11 cellular contexts compared by ENCODE assay signal in the genomic region with DNA sequence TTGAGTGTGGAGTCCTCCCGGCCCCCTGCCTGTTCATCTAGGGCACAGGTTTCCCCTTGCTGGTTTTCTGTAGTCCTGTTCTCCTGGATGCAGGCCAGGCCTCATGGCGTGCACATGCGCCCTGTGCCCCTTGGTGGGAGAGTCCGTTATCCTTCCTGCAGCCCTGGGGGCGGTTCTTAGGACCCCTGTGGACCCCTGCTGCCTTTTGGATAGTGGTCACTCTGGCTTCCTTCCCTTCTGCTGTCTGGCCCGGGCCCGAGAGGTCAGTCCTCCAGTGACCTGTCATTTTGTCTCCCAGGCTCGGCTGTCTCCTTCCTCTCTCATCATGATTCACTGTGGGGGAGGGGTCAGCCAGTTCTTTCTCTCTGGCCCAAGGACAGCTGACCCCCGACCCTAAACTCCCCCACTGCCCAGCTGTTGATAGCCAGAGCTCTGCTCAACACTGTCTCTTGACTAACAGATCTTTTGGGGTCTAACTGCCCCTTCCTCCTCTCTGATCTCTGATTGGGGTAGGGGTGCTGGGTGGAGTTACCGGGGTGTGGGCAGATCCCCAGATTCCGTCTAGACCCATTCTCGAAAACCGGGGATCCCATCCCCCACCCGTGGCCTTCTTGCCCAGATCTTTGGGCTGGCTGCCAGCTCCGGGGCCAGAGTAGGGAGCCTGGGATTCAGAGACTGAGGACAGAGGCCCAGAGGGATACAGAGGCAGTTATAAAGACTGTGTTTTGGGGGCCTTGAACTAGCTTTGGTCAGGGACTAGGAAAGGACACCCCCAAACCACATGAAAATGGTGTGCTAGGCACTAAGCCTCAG. TPM values are rescaled to one million over a fixed set of nuclear protein-coding genes. Genes with fewer than 3 reads are reported as not detected.
DNase-seq lines count a peak whose midpoint lies in the region; ATAC-seq and TF ChIP-seq lines count a peak whose summit lies in the region.
"Had no signal": no experiment of that assay in that cellular context is flagged by ENCODE, and none has a peak within 500 bp of the region (broad histone marks: within the 10 kb centered on the region; RNA-seq: fewer than 3 reads in every experiment).

No MANE protein-coding gene starts in this region.

- H3K36me3 Mint-ChIP-seq in CD4-positive, alpha-beta memory T cell = peaks cover 77 to 94% of the 10 kb centered on the region in 2 donors
- H3K36me3 Mint-ChIP-seq in activated CD8-positive, alpha-beta T cell treated with anti-CD3 and anti-CD28 coated beads for 36 hours (ENCODE audit: low read depth) = peaks cover 90% of the 10 kb centered on the region
- peaks cover 87% of the 10 kb centered on the region for H3K36me3 Mint-ChIP-seq in nephron (ENCODE audit: low read depth)

- intact Hi-C loops in CD4-positive, alpha-beta memory T cell (cut with micrococcal nuclease) = no loop called here
- intact Hi-C loops in activated CD8-positive, alpha-beta T cell treated with anti-CD3 and anti-CD28 coated beads for 36 hours (cut with micrococcal nuclease) = no loop called here
- intact Hi-C loops in A673 (cut with micrococcal nuclease; ENCODE audit: unreplicated experiment) = no loop called here

- H3K9me3 ChIP-seq in CD4-positive, alpha-beta memory T cell (ENCODE audit: control insufficient read depth in 1 of 2, low read length in 2 of 2) = no peaks in the 10 kb centered on the region
- no peaks in the 10 kb centered on the region for H3K9me3 ChIP-seq in A673 (ENCODE audit: low read depth, low read length, poor library complexity, severe bottlenecking)
- H3K9me3 ChIP-seq: tibial artery had no signal

- no peaks in the 10 kb centered on the region for H3K9me3 Mint-ChIP-seq in CD4-positive, alpha-beta memory T cell
- H3K9me3 Mint-ChIP-seq in activated CD8-positive, alpha-beta T cell treated with anti-CD3 and anti-CD28 coated beads for 36 hours = no peaks in the 10 kb centered on the region
- no peaks in the 10 kb centered on the region for H3K9me3 Mint-ChIP-seq in nephron
- H3K9me3 Mint-ChIP-seq: memory B cell had no signal

- peak overlapping the region; percentile 16 for H3K27ac ChIP-seq in CD4-positive, alpha-beta memory T cell (ENCODE audit: low read depth, low read length)
- no peak overlapping the region for H3K27ac ChIP-seq in A673 (ENCODE audit: low read depth, low read length, poor library complexity, severe bottlenecking)
- H3K27ac ChIP-seq: tibial artery had no signal

- POLR2A ChIA-PET in CD4-positive, alpha-beta memory T cell (lab: Charles Lee; ENCODE audit: partially characterized antibody) = interaction anchor here (5.2 to 13.1 kb wide), 2 partner anchors 12 to 137 kb away, joined by 26 to 253 read pairs; no protein-coding TSS in a partner anchor
- POLR2A ChIA-PET in activated CD8-positive, alpha-beta T cell treated with anti-CD3 and anti-CD28 coated beads for 36 hours (lab: Charles Lee) = interaction anchor here (1.1 to 17.2 kb wide), 5 partner anchors 8 to 292 kb away, joined by 3 to 375 read pairs (median 5); no protein-coding TSS in a partner anchor
- POLR2A ChIA-PET in A673 (lab: Charles Lee; ENCODE audit: low non-redundant PET) = no interaction called here

- CTCF ChIA-PET in CD4-positive, alpha-beta memory T cell (lab: Charles Lee; ENCODE audit: partially characterized antibody) = interaction anchor here (5.6 to 16.3 kb wide), 5 partner anchors 13 to 393 kb away, joined by 76 to 304 read pairs (median 128); no protein-coding TSS in a partner anchor
- CTCF ChIA-PET in activated CD8-positive, alpha-beta T cell treated with anti-CD3 and anti-CD28 coated beads for 36 hours (lab: Charles Lee) = interaction anchor here (0.6 to 1.5 kb wide), 2 partner anchors 303 to 395 kb away, joined by 3 to 4 read pairs; no protein-coding TSS in a partner anchor
- CTCF ChIA-PET in A673 (lab: Charles Lee) = no interaction called here

- H3K4me1 Mint-ChIP-seq in CD4-positive, alpha-beta memory T cell = peaks cover 46 to 99% (median 81%) of the 10 kb centered on the region in 4 donors
- peaks cover 79% of the 10 kb centered on the region for H3K4me1 Mint-ChIP-seq in activated CD8-positive, alpha-beta T cell treated with anti-CD3 and anti-CD28 coated beads for 36 hours (ENCODE audit: low read depth)
- peaks cover 74% of the 10 kb centered on the region for H3K4me1 Mint-ChIP-seq in nephron

- no peak for DNase-seq in CD4-positive, alpha-beta memory T cell
- DNase-seq in activated CD8-positive, alpha-beta T cell treated with anti-CD3 and anti-CD28 coated beads for 36 hours = no peak
- peak; percentile 43 for DNase-seq in fibroblast of mammary gland (ENCODE audit: low read depth)
- DNase-seq in midbrain (lab: John Stamatoyannopoulos, UW) = no peak
- DNase-seq in A673 (ENCODE audit: low spot score) = no peak
- DNase-seq: Kasumi-1 had no signal

- ATAC-seq in activated CD8-positive, alpha-beta T cell treated with anti-CD3 and anti-CD28 coated beads for 36 hours = no peak
- ATAC-seq in HG02885 (IDR thresholded peaks at IDR 0.05; ENCODE audit: poor library complexity, unreplicated experiment) = no peak
- ATAC-seq in HG03342 (IDR thresholded peaks at IDR 0.05; ENCODE audit: unreplicated experiment) = no peak

- H3K36me3 ChIP-seq in CD4-positive, alpha-beta memory T cell (ENCODE audit: insufficient read depth, low read length) = peaks cover 82% of the 10 kb centered on the region
- H3K36me3 ChIP-seq in A673 (ENCODE audit: insufficient read depth, low read length, poor library complexity, severe bottlenecking) = no peaks in the 10 kb centered on the region

- no peaks in the 10 kb centered on the region for H3K27me3 ChIP-seq in CD4-positive, alpha-beta memory T cell (ENCODE audit: insufficient read depth, low read length)
- peaks cover 21% of the 10 kb centered on the region for H3K27me3 ChIP-seq in A673 (replicated peaks; ENCODE audit: insufficient read depth, low read depth, low read length, poor library complexity)
- H3K27me3 ChIP-seq: tibial artery had no signal

- H3K4me1 ChIP-seq in CD4-positive, alpha-beta memory T cell (ENCODE audit: insufficient read depth, low read length) = peaks cover 94% of the 10 kb centered on the region
- no peaks in the 10 kb centered on the region for H3K4me1 ChIP-seq in A673 (ENCODE audit: insufficient read depth, low read length, poor library complexity, severe bottlenecking)

- peak overlapping the region; percentile 73 to 98 (median 79) for H3K27ac Mint-ChIP-seq in CD4-positive, alpha-beta memory T cell
- peak overlapping the region; percentile 73 for H3K27ac Mint-ChIP-seq in activated CD8-positive, alpha-beta T cell treated with anti-CD3 and anti-CD28 coated beads for 36 hours
- peak overlapping the region; percentile 76 to 79 (median 78) for H3K27ac Mint-ChIP-seq in nephron
- H3K27ac Mint-ChIP-seq: memory B cell had no signal

- peak overlapping the region in 7 of 8 donors; percentile 17 to 74 (median 62) for H3K4me3 Mint-ChIP-seq in CD4-positive, alpha-beta memory T cell
- H3K4me3 Mint-ChIP-seq in activated CD8-positive, alpha-beta T cell treated with anti-CD3 and anti-CD28 coated beads for 36 hours = peak overlapping the region; percentile 34
- H3K4me3 Mint-ChIP-seq in nephron = peak overlapping the region; percentile 49 to 69 (median 67)
- H3K4me3 Mint-ChIP-seq: memory B cell had no signal

- no peaks in the 10 kb centered on the region for H3K27me3 Mint-ChIP-seq in CD4-positive, alpha-beta memory T cell
- no peaks in the 10 kb centered on the region for H3K27me3 Mint-ChIP-seq in activated CD8-positive, alpha-beta T cell treated with anti-CD3 and anti-CD28 coated beads for 36 hours
- no peaks in the 10 kb centered on the region for H3K27me3 Mint-ChIP-seq in nephron (ENCODE audit: low read depth)
- H3K27me3 Mint-ChIP-seq: memory B cell had no signal

- no peak overlapping the region for H3K4me3 ChIP-seq in CD4-positive, alpha-beta memory T cell (ENCODE audit: low read length in 2 of 2)
- no peak overlapping the region for H3K4me3 ChIP-seq in fibroblast of mammary gland (ENCODE audit: control insufficient read depth, low read depth, low read length)
- H3K4me3 ChIP-seq in A673 (ENCODE audit: low read depth, low read length, poor library complexity, severe bottlenecking) = no peak overlapping the region
- H3K4me3 ChIP-seq: tibial artery had no signal

- BruUV-seq in A673 (replicated peaks; lab: Mats Ljungman, UMichigan) = no TSS peak

- TF ChIP-seq CTCF in activated CD8-positive, alpha-beta T cell treated with anti-CD3 and anti-CD28 coated beads for 36 hours (IDR thresholded peaks at IDR 0.05) = no peak
- TF ChIP-seq CTCF in fibroblast of mammary gland (conservative IDR thresholded peaks at IDR 0.05; ENCODE audit: control insufficient read depth, insufficient read depth, low read depth, low read length) (no peak), nephron (IDR thresholded peaks at IDR 0.05; ENCODE audit: unreplicated experiment in 3 of 3) (no peak), A673 (conservative IDR thresholded peaks at IDR 0.05; ENCODE audit: low read depth, low read length) (no peak)

RNA-seq across cellular contexts. Expression of gene CCND2, which starts 7.0 kb away (rescaled TPM):
- 100 to 1,000 TPM; 150 to 151 TPM for total RNA-seq in CD4-positive, alpha-beta memory T cell
- polyA plus RNA-seq in CD4-positive, alpha-beta memory T cell = 100 to 1,000 TPM in 1 of 2 donors, 10 to 100 TPM in 1; 83.3 to 103 TPM
- total RNA-seq in activated CD8-positive, alpha-beta T cell treated with anti-CD3 and anti-CD28 coated beads for 36 hours = 100 to 1,000 TPM; 617 to 639 TPM
- total RNA-seq in A673 (2021) = 2.0 and 2.6 TPM in 2 replicates

RNA-seq across cellular contexts. Expression of gene TIGAR, which starts 40.5 kb away (rescaled TPM):
- total RNA-seq in CD4-positive, alpha-beta memory T cell = 10 to 100 TPM; 15.2 to 17.3 TPM
- 1 to 10 TPM; 1.9 to 2.7 TPM for polyA plus RNA-seq in CD4-positive, alpha-beta memory T cell
- total RNA-seq in activated CD8-positive, alpha-beta T cell treated with anti-CD3 and anti-CD28 coated beads for 36 hours = 1 to 10 TPM; 8.2 to 8.7 TPM
- total RNA-seq in A673 (2021) = 11.6 and 15.5 TPM in 2 replicates

Comparison
In these comparisons a context has a peak if more than half of its experiments do, and no peak if none do; other contexts are left out.
1. RNA of gene CCND2, which starts 7.0 kb away (total RNA-seq): 617 to 639 TPM in activated CD8-positive, alpha-beta T cell treated with anti-CD3 and anti-CD28 coated beads for 36 hours and 150 to 151 TPM in CD4-positive, alpha-beta memory T cell; 2.0 to 2.6 TPM in A673; every median in the first group is over 10 times any median in the second.
2. Peak in every context shown above with its lines, with median percentiles within 50 percentile points of each other: H3K27ac Mint-ChIP-seq and H3K4me3 Mint-ChIP-seq.